In the genomic region with DNA sequence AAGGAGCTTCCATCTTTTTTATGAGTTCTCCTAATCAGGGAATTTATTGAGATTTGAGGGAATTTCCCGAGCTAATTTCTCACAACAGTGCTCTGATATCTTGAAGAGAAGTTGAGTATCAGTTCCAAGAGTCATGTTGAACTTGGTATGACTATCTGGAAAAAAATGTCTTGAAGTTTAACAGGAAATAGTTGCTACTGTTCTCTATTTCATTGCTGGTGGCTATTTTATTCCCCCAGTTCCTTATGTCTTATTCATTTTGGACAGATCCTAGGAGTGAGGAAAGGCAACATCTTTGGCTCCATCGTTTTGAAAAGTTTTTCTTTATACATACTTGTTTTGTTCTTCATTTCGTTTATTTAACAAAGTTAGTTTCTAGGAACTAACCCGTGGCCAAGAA, we compare ENCODE assay signal across 22 cellular contexts.
"Had no signal": no experiment of that assay in that cellular context is flagged by ENCODE, and none has a peak within 500 bp of the region (broad histone marks: within the 10 kb centered on the region; RNA-seq: fewer than 3 reads in every experiment).

No MANE protein-coding gene starts in this region.

- H3K9me3 ChIP-seq: breast epithelium, right atrium auricular region, tibial nerve, uterus had no signal

- H3K27ac ChIP-seq: breast epithelium, right atrium auricular region, skin epidermis, tibial nerve, uterus had no signal

- H3K9me3 Mint-ChIP-seq: activated B cell treated with CpG ODN at 0.5 μM for 24 hours; activated CD8-positive, alpha-beta T cell treated with anti-CD3 and anti-CD28 coated beads for 36 hours; endodermal cell had no signal

- H3K27me3 Mint-ChIP-seq: activated B cell treated with CpG ODN at 0.5 μM for 24 hours; activated CD8-positive, alpha-beta T cell treated with anti-CD3 and anti-CD28 coated beads for 36 hours; activated naive CD8-positive, alpha-beta T cell; natural killer cell treated with Interleukin-12 subunit alpha and Interleukin-12 subunit beta and Interleukin-15 and Interleukin-18, amount 100 ng/mL, for 72 hours; progenitor cell of endocrine pancreas had no signal

- DNase-seq: activated B cell treated with CpG ODN at 0.5 μM for 24 hours; activated CD4-positive, alpha-beta T cell treated with anti-CD3 and anti-CD28 coated beads for 48 hours; activated CD8-positive, alpha-beta T cell treated with anti-CD3 and anti-CD28 coated beads for 36 hours; activated gamma-delta T cell treated with Interleukin-2 at 50 U/mL for 16 hours; activated T-cell treated with anti-CD3 and anti-CD28 coated beads, Interleukin-2, amount 50 U/mL, for 4 hours; amygdala; endodermal cell; kidney glomerular epithelial cell; mesendoderm; occipital lobe; stimulated activated CD4-positive, alpha-beta T cell treated with anti-CD3 and anti-CD28 coated beads, Interleukin-15, amount 100 ng/mL, for 24 hours; stimulated activated CD4-positive, alpha-beta T cell treated with anti-CD3 and anti-CD28 coated beads, Interleukin-4, amount 100 ng/mL, for 1 hour; stimulated activated naive CD4-positive, alpha-beta T cell; uterus had no signal

- ATAC-seq: activated CD8-positive, alpha-beta T cell treated with anti-CD3 and anti-CD28 coated beads for 36 hours; activated T-cell treated with anti-CD3 and anti-CD28 coated beads, Interleukin-2, amount 50 U/mL, for 4 hours; natural killer cell treated with Interleukin-12 subunit alpha and Interleukin-12 subunit beta and Interleukin-15 and Interleukin-18, amount 100 ng/mL, for 72 hours had no signal

- H3K4me1 Mint-ChIP-seq: activated B cell treated with CpG ODN at 0.5 μM for 24 hours, endodermal cell had no signal

- H3K4me1 ChIP-seq: breast epithelium, right atrium auricular region, tibial nerve, uterus had no signal

- H3K36me3 Mint-ChIP-seq: activated naive CD8-positive, alpha-beta T cell; natural killer cell treated with Interleukin-12 subunit alpha and Interleukin-12 subunit beta and Interleukin-15 and Interleukin-18, amount 100 ng/mL, for 72 hours had no signal

- H3K27me3 ChIP-seq: breast epithelium, right atrium auricular region, tibial nerve, uterus had no signal

- H3K4me3 ChIP-seq: breast epithelium, right atrium auricular region, skin epidermis, tibial nerve, uterus had no signal

- FAIRE-seq: TTC549 had no signal

- H3K4me3 Mint-ChIP-seq: activated B cell treated with CpG ODN at 0.5 μM for 24 hours; activated CD8-positive, alpha-beta T cell treated with anti-CD3 and anti-CD28 coated beads for 36 hours; activated naive CD8-positive, alpha-beta T cell; activated T-cell treated with anti-CD3 and anti-CD28 coated beads, Interleukin-2, amount 50 U/mL, for 4 hours; endodermal cell; natural killer cell treated with Interleukin-12 subunit alpha and Interleukin-12 subunit beta and Interleukin-15 and Interleukin-18, amount 100 ng/mL, for 72 hours had no signal

- H3K27ac Mint-ChIP-seq: activated B cell treated with CpG ODN at 0.5 μM for 24 hours; activated CD8-positive, alpha-beta T cell treated with anti-CD3 and anti-CD28 coated beads for 36 hours; activated naive CD8-positive, alpha-beta T cell; endodermal cell; natural killer cell treated with Interleukin-12 subunit alpha and Interleukin-12 subunit beta and Interleukin-15 and Interleukin-18, amount 100 ng/mL, for 72 hours; progenitor cell of endocrine pancreas had no signal

- H3K36me3 ChIP-seq: breast epithelium, right atrium auricular region, tibial nerve, uterus had no signal
